2 cellular contexts compared by ENCODE assay signal in the genomic region with DNA sequence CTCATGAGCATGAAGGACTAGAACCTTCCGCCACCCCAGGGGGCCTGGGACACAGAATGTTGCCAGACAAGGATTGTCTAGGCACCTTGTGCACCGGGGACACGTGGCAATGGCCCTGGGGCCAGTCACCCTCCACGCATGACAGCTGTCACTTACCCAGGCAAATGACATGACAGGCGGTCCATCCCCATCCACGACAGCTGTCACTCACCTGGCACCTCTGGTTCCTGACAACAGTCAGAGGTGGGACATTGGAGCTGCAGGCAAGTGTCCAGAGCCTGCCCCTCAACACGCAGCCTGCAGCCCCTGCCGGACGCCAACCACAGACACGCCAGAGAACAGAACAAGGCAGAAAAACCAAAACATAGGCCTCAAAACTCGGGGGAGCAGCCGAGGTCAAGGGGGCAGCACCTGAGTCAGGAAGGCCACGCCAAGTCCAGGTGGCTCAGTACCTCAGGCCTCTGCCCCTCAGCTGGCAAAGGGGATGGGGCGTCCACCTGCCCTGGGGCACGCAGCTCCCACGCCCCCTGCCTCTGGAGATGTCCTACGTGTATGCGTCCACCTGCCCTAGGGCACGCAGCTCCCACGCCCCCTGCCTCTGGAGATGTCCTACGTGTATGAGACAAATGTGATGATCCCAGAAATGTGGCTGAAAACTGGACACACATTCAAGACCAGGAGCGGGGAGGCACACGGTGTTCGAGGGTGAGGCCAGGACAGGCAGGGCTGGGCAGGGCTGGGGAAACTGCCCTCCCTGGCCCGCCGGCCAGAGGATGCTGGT.
A peak's percentile ranks its signal among the peaks of the same experiment; 100 is the strongest.
TF ChIP-seq lines count a peak whose summit lies in the region.

No MANE protein-coding gene starts in this region.

TF ChIP-seq in HEK293, 187 proteins besides CTCF, POLR2A, EP300 and RAD21 (continued from another document):
- TF ChIP-seq, protein P1, sequence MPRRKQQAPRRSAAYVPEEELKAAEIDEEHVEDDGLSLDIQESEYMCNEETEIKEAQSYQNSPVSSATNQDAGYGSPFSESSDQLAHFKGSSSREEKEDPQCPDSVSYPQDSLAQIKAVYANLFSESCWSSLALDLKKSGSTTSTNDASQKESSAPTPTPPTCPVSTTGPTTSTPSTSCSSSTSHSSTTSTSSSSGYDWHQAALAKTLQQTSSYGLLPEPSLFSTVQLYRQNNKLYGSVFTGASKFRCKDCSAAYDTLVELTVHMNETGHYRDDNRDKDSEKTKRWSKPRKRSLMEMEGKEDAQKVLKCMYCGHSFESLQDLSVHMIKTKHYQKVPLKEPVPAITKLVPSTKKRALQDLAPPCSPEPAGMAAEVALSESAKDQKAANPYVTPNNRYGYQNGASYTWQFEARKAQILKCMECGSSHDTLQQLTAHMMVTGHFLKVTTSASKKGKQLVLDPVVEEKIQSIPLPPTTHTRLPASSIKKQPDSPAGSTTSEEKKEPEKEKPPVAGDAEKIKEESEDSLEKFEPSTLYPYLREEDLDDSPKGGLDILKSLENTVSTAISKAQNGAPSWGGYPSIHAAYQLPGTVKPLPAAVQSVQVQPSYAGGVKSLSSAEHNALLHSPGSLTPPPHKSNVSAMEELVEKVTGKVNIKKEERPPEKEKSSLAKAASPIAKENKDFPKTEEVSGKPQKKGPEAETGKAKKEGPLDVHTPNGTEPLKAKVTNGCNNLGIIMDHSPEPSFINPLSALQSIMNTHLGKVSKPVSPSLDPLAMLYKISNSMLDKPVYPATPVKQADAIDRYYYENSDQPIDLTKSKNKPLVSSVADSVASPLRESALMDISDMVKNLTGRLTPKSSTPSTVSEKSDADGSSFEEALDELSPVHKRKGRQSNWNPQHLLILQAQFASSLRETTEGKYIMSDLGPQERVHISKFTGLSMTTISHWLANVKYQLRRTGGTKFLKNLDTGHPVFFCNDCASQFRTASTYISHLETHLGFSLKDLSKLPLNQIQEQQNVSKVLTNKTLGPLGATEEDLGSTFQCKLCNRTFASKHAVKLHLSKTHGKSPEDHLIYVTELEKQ (tag by site-specific recombination; IDR thresholded peaks at IDR 0.05; ENCODE audit: borderline replicate concordance): peak; percentile 99; the same call in 1 of the 2 replicates
- TF ChIP-seq, protein P2, sequence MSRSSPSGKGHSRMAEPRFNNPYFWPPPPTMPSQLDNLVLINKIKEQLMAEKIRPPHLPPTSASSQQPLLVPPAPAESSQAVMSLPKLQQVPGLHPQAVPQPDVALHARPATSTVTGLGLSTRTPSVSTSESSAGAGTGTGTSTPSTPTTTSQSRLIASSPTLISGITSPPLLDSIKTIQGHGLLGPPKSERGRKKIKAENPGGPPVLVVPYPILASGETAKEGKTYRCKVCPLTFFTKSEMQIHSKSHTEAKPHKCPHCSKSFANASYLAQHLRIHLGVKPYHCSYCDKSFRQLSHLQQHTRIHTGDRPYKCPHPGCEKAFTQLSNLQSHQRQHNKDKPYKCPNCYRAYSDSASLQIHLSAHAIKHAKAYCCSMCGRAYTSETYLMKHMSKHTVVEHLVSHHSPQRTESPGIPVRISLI (tag by site-specific recombination; IDR thresholded peaks at IDR 0.05): no peak

TF ChIP-seq in WTC11, 78 proteins besides CTCF, POLR2A, EP300 and RAD21:
- TF ChIP-seq, protein P3, sequence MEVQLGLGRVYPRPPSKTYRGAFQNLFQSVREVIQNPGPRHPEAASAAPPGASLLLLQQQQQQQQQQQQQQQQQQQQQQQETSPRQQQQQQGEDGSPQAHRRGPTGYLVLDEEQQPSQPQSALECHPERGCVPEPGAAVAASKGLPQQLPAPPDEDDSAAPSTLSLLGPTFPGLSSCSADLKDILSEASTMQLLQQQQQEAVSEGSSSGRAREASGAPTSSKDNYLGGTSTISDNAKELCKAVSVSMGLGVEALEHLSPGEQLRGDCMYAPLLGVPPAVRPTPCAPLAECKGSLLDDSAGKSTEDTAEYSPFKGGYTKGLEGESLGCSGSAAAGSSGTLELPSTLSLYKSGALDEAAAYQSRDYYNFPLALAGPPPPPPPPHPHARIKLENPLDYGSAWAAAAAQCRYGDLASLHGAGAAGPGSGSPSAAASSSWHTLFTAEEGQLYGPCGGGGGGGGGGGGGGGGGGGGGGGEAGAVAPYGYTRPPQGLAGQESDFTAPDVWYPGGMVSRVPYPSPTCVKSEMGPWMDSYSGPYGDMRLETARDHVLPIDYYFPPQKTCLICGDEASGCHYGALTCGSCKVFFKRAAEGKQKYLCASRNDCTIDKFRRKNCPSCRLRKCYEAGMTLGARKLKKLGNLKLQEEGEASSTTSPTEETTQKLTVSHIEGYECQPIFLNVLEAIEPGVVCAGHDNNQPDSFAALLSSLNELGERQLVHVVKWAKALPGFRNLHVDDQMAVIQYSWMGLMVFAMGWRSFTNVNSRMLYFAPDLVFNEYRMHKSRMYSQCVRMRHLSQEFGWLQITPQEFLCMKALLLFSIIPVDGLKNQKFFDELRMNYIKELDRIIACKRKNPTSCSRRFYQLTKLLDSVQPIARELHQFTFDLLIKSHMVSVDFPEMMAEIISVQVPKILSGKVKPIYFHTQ (CRISPR knock-in tag; IDR thresholded peaks at IDR 0.05): no peak
- TF ChIP-seq JAZF1 (CRISPR knock-in tag; IDR thresholded peaks at IDR 0.05) (no peak), NR2C2 (CRISPR knock-in tag; IDR thresholded peaks at IDR 0.05) (no peak), ZNF671 (CRISPR knock-in tag; IDR thresholded peaks at IDR 0.05) (no peak), IRF2 (CRISPR knock-in tag; IDR thresholded peaks at IDR 0.05; ENCODE audit: borderline replicate concordance, low read depth) (no peak), ZNF317 (CRISPR knock-in tag; IDR thresholded peaks at IDR 0.05; ENCODE audit: borderline replicate concordance, low read depth) (no peak), ETV6 (CRISPR knock-in tag; IDR thresholded peaks at IDR 0.05) (no peak), EMX1 (CRISPR knock-in tag; IDR thresholded peaks at IDR 0.05) (no peak)
- TF ChIP-seq, protein P4, sequence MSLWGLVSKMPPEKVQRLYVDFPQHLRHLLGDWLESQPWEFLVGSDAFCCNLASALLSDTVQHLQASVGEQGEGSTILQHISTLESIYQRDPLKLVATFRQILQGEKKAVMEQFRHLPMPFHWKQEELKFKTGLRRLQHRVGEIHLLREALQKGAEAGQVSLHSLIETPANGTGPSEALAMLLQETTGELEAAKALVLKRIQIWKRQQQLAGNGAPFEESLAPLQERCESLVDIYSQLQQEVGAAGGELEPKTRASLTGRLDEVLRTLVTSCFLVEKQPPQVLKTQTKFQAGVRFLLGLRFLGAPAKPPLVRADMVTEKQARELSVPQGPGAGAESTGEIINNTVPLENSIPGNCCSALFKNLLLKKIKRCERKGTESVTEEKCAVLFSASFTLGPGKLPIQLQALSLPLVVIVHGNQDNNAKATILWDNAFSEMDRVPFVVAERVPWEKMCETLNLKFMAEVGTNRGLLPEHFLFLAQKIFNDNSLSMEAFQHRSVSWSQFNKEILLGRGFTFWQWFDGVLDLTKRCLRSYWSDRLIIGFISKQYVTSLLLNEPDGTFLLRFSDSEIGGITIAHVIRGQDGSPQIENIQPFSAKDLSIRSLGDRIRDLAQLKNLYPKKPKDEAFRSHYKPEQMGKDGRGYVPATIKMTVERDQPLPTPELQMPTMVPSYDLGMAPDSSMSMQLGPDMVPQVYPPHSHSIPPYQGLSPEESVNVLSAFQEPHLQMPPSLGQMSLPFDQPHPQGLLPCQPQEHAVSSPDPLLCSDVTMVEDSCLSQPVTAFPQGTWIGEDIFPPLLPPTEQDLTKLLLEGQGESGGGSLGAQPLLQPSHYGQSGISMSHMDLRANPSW (CRISPR knock-in tag; conservative IDR thresholded peaks at IDR 0.05; ENCODE audit: low read depth): no peak
- TF ChIP-seq, protein P5, sequence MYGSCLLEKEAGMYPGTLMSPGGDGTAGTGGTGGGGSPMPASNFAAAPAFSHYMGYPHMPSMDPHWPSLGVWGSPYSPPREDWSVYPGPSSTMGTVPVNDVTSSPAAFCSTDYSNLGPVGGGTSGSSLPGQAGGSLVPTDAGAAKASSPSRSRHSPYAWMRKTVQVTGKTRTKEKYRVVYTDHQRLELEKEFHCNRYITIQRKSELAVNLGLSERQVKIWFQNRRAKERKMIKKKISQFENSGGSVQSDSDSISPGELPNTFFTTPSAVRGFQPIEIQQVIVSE (CRISPR knock-in tag; IDR thresholded peaks at IDR 0.05; ENCODE audit: borderline replicate concordance): no peak
- TF ChIP-seq, protein P6, sequence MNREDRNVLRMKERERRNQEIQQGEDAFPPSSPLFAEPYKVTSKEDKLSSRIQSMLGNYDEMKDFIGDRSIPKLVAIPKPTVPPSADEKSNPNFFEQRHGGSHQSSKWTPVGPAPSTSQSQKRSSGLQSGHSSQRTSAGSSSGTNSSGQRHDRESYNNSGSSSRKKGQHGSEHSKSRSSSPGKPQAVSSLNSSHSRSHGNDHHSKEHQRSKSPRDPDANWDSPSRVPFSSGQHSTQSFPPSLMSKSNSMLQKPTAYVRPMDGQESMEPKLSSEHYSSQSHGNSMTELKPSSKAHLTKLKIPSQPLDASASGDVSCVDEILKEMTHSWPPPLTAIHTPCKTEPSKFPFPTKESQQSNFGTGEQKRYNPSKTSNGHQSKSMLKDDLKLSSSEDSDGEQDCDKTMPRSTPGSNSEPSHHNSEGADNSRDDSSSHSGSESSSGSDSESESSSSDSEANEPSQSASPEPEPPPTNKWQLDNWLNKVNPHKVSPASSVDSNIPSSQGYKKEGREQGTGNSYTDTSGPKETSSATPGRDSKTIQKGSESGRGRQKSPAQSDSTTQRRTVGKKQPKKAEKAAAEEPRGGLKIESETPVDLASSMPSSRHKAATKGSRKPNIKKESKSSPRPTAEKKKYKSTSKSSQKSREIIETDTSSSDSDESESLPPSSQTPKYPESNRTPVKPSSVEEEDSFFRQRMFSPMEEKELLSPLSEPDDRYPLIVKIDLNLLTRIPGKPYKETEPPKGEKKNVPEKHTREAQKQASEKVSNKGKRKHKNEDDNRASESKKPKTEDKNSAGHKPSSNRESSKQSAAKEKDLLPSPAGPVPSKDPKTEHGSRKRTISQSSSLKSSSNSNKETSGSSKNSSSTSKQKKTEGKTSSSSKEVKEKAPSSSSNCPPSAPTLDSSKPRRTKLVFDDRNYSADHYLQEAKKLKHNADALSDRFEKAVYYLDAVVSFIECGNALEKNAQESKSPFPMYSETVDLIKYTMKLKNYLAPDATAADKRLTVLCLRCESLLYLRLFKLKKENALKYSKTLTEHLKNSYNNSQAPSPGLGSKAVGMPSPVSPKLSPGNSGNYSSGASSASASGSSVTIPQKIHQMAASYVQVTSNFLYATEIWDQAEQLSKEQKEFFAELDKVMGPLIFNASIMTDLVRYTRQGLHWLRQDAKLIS (CRISPR knock-in tag; IDR thresholded peaks at IDR 0.05; ENCODE audit: borderline replicate concordance): no peak
- TF ChIP-seq, protein P7, sequence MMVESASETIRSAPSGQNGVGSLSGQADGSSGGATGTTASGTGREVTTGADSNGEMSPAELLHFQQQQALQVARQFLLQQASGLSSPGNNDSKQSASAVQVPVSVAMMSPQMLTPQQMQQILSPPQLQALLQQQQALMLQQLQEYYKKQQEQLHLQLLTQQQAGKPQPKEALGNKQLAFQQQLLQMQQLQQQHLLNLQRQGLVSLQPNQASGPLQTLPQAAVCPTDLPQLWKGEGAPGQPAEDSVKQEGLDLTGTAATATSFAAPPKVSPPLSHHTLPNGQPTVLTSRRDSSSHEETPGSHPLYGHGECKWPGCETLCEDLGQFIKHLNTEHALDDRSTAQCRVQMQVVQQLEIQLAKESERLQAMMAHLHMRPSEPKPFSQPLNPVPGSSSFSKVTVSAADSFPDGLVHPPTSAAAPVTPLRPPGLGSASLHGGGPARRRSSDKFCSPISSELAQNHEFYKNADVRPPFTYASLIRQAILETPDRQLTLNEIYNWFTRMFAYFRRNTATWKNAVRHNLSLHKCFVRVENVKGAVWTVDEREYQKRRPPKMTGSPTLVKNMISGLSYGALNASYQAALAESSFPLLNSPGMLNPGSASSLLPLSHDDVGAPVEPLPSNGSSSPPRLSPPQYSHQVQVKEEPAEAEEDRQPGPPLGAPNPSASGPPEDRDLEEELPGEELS (CRISPR knock-in tag; IDR thresholded peaks at IDR 0.05): no peak
